ENCODE assay signal across 1 cellular context in genomic region chr19:54096642-54097106, GRCh38.
TF ChIP-seq lines count a peak whose summit lies in the region.

No MANE protein-coding gene starts in this region.

TF ChIP-seq in HCT116, 20 proteins besides CTCF, POLR2A, EP300 and RAD21 (continued from another document):
- TF ChIP-seq ZNF274 (IDR thresholded peaks at IDR 0.05; ENCODE audit: low read depth, low read length) = no peak
- no peak for TF ChIP-seq EZH2phosphoT487 (IDR thresholded peaks at IDR 0.05; ENCODE audit: borderline replicate concordance)
- no peak for TF ChIP-seq SIN3A (IDR thresholded peaks at IDR 0.05; ENCODE audit: low read depth)
- no peak for TF ChIP-seq FOSL1 (IDR thresholded peaks at IDR 0.05; ENCODE audit: low read depth)
- TF ChIP-seq, protein P1, sequence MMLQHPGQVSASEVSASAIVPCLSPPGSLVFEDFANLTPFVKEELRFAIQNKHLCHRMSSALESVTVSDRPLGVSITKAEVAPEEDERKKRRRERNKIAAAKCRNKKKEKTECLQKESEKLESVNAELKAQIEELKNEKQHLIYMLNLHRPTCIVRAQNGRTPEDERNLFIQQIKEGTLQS (IDR thresholded peaks at IDR 0.05) = no peak
- no peak for TF ChIP-seq CEBPB (IDR thresholded peaks at IDR 0.05; ENCODE audit: low read depth)
- no peak for TF ChIP-seq EZH2 (IDR thresholded peaks at IDR 0.05)
- TF ChIP-seq, protein P2, sequence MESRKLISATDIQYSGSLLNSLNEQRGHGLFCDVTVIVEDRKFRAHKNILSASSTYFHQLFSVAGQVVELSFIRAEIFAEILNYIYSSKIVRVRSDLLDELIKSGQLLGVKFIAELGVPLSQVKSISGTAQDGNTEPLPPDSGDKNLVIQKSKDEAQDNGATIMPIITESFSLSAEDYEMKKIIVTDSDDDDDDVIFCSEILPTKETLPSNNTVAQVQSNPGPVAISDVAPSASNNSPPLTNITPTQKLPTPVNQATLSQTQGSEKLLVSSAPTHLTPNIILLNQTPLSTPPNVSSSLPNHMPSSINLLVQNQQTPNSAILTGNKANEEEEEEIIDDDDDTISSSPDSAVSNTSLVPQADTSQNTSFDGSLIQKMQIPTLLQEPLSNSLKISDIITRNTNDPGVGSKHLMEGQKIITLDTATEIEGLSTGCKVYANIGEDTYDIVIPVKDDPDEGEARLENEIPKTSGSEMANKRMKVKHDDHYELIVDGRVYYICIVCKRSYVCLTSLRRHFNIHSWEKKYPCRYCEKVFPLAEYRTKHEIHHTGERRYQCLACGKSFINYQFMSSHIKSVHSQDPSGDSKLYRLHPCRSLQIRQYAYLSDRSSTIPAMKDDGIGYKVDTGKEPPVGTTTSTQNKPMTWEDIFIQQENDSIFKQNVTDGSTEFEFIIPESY (IDR thresholded peaks at IDR 0.05; ENCODE audit: extremely low read depth, insufficient replicate concordance, low read length) = no peak
- TF ChIP-seq ZFX (IDR thresholded peaks at IDR 0.05) = no peak
- no peak for TF ChIP-seq TCF7L2 (IDR thresholded peaks at IDR 0.05; ENCODE audit: borderline replicate concordance, extremely low read depth, insufficient read depth, insufficient read length)
- no peak for TF ChIP-seq EGR1 (IDR thresholded peaks at IDR 0.05; ENCODE audit: low read depth)
- TF ChIP-seq SRF (IDR thresholded peaks at IDR 0.05; ENCODE audit: low read depth) = no peak
- TF ChIP-seq POLR2AphosphoS5 (IDR thresholded peaks at IDR 0.05; ENCODE audit: low read depth, low read length) = no peak
